ENCODE assay signal across 19 cellular contexts in genomic region chr21:42321231-42321630, GRCh38. TPM values are rescaled to one million over a fixed set of nuclear protein-coding genes. Genes with fewer than 3 reads are reported as not detected.
DNase-seq lines count a peak whose midpoint lies in the region; ATAC-seq, FAIRE-seq and TF ChIP-seq lines count a peak whose summit lies in the region.
"Had no signal": no experiment of that assay in that cellular context is flagged by ENCODE, and none has a peak within 500 bp of the region (broad histone marks: within the 10 kb centered on the region; RNA-seq: fewer than 3 reads in every experiment).

No MANE protein-coding gene starts in this region.

- H3K4me3 Mint-ChIP-seq in stimulated activated effector memory CD8-positive, alpha-beta T cell treated with anti-CD3 and anti-CD28 coated beads, Interleukin-12 subunit alpha, Interleukin-12 subunit beta, amount 100 ng/mL, for 72 hours = no peak overlapping the region
- H3K4me3 Mint-ChIP-seq in activated CD8-positive, alpha-beta T cell treated with anti-CD3 and anti-CD28 coated beads for 36 hours = no peak overlapping the region
- H3K4me3 Mint-ChIP-seq: CD14-positive monocyte; CD8-positive, alpha-beta T cell had no signal

- no peaks in the 10 kb centered on the region for H3K79me2 ChIP-seq in H1 (ENCODE audit: control insufficient read depth in 1 of 2, insufficient read depth in 2 of 2, low read length in 2 of 2)

- CTCF ChIA-PET in H1 (lab: Charles Lee; ENCODE audit: partially characterized antibody) = interaction anchor here (6.0 to 14.3 kb wide), 2 partner anchors 11 to 17 kb away, joined by 29 to 137 read pairs; no protein-coding TSS in a partner anchor
- CTCF ChIA-PET in activated CD8-positive, alpha-beta T cell treated with anti-CD3 and anti-CD28 coated beads for 36 hours (lab: Charles Lee) = interaction anchor here (1.2 kb wide), 1 partner anchor 11 kb away, joined by 4 read pairs; no protein-coding TSS in a partner anchor

- no peak overlapping the region for H3K27ac ChIP-seq in right atrium auricular region
- H3K27ac ChIP-seq in heart left ventricle = no peak overlapping the region
- H3K27ac ChIP-seq in H1 (ENCODE audit: low read depth, low read length) = no peak overlapping the region
- H3K27ac ChIP-seq: A549 had no signal

- no peak overlapping the region for H2BK20ac ChIP-seq in H1 (ENCODE audit: low read length)

- no peak overlapping the region for H3K9ac ChIP-seq in H1 (replicated peaks in 1 of 4; ENCODE audit: extremely low read depth in 1 of 4, low read depth in 3 of 4, low read length in 3 of 4)

- no peak for ATAC-seq in heart left ventricle
- ATAC-seq in stimulated activated effector memory CD8-positive, alpha-beta T cell treated with anti-CD3 and anti-CD28 coated beads, Interleukin-12 subunit alpha, Interleukin-12 subunit beta, amount 100 ng/mL, for 72 hours = no peak
- ATAC-seq in activated CD8-positive, alpha-beta T cell treated with anti-CD3 and anti-CD28 coated beads for 36 hours = no peak
- ATAC-seq: A549; CD8-positive, alpha-beta T cell; HCT116; HepG2 had no signal

- H3K4me1 ChIP-seq in right atrium auricular region (no peaks in the 10 kb centered on the region), heart left ventricle (peaks cover 0 to 10% (median 0%) of the 10 kb centered on the region in 12 donors), H1 (replicated peaks in 1 of 4; ENCODE audit: control insufficient read depth in 3 of 4, insufficient read depth in 4 of 4, low read length in 3 of 4) (peaks cover 4 to 13% (median 9%) of the 10 kb centered on the region in 4 experiments)
- H3K4me1 ChIP-seq: A549, BE2C had no signal

- H2BK15ac ChIP-seq in H1 (ENCODE audit: low read length) = no peak overlapping the region

- no peaks in the 10 kb centered on the region for H3K79me1 ChIP-seq in H1 (ENCODE audit: low read depth, low read length)

- no peak overlapping the region for H2AK5ac ChIP-seq in H1 (ENCODE audit: low read depth, low read length)

- no peak overlapping the region for H4K5ac ChIP-seq in H1 (ENCODE audit: insufficient read length, low read depth, low read length)

- peaks cover 5% of the 10 kb centered on the region for H3K27me3 Mint-ChIP-seq in activated CD8-positive, alpha-beta T cell treated with anti-CD3 and anti-CD28 coated beads for 36 hours

- no peak for FAIRE-seq in H1 (lab: Jason Lieb, UNC)
- FAIRE-seq: A549, H54, HepG2, HTR-8/SVneo had no signal

- H3K9me3 ChIP-seq in right atrium auricular region (no peaks in the 10 kb centered on the region), heart left ventricle (peaks cover 0 to 6% (median 0%) of the 10 kb centered on the region in 12 donors), H1 (ENCODE audit: insufficient read depth in 2 of 2, low read depth in 1 of 2, low read length in 1 of 2) (peaks cover 0 to 4% of the 10 kb centered on the region in 2 experiments; a peak in 1 of 4 replicates)
- H3K9me3 ChIP-seq: A549, BE2C had no signal

- POLR2A ChIA-PET in H1 (lab: Charles Lee; ENCODE audit: partially characterized antibody) = no interaction called here
- POLR2A ChIA-PET in activated CD8-positive, alpha-beta T cell treated with anti-CD3 and anti-CD28 coated beads for 36 hours (lab: Charles Lee) = no interaction called here

- intact Hi-C loops in heart left ventricle (cut with DNase I) = no loop called here
- intact Hi-C loops in activated CD8-positive, alpha-beta T cell treated with anti-CD3 and anti-CD28 coated beads for 36 hours (cut with micrococcal nuclease) = no loop called here

- H3K4ac ChIP-seq in H1 (replicated peaks; ENCODE audit: insufficient read length, low read depth, low read length) = no peak overlapping the region

- no peaks in the 10 kb centered on the region for H3K36me3 ChIP-seq in right atrium auricular region
- no peaks in the 10 kb centered on the region for H3K36me3 ChIP-seq in heart left ventricle
- H3K36me3 ChIP-seq in H1 (ENCODE audit: control insufficient read depth in 2 of 4, insufficient read depth in 4 of 4, low read length in 3 of 4) = no peaks in the 10 kb centered on the region
- H3K36me3 ChIP-seq: BE2C had no signal

- peak overlapping the region; percentile 74 for H3K27ac Mint-ChIP-seq in stimulated activated effector memory CD8-positive, alpha-beta T cell treated with anti-CD3 and anti-CD28 coated beads, Interleukin-12 subunit alpha, Interleukin-12 subunit beta, amount 100 ng/mL, for 72 hours
- H3K27ac Mint-ChIP-seq in activated CD8-positive, alpha-beta T cell treated with anti-CD3 and anti-CD28 coated beads for 36 hours = no peak overlapping the region
- H3K27ac Mint-ChIP-seq: CD8-positive, alpha-beta T cell had no signal

- H3K14ac ChIP-seq in H1 (ENCODE audit: insufficient read length) = no peak overlapping the region

- no peak overlapping the region for H2BK5ac ChIP-seq in H1 (ENCODE audit: low read depth, low read length)

- no peak for TF ChIP-seq POLR2A in heart left ventricle (IDR thresholded peaks at IDR 0.05)
- no peak for TF ChIP-seq POLR2A in H1 (IDR thresholded peaks at IDR 0.05; ENCODE audit: control extremely low read depth in 1 of 2, low read depth in 2 of 2, low read length in 2 of 2)

- no peaks in the 10 kb centered on the region for H3K23me2 ChIP-seq in H1 (ENCODE audit: low read depth, low read length)

- peaks cover 12% of the 10 kb centered on the region for H3K4me1 Mint-ChIP-seq in stimulated activated effector memory CD8-positive, alpha-beta T cell treated with anti-CD3 and anti-CD28 coated beads, Interleukin-12 subunit alpha, Interleukin-12 subunit beta, amount 100 ng/mL, for 72 hours
- peaks cover 5% of the 10 kb centered on the region for H3K4me1 Mint-ChIP-seq in activated CD8-positive, alpha-beta T cell treated with anti-CD3 and anti-CD28 coated beads for 36 hours (ENCODE audit: low read depth)

- no peak overlapping the region for H2BK120ac ChIP-seq in H1 (replicated peaks; ENCODE audit: low read depth, low read length)

- DNase-seq in right atrium auricular region (ENCODE audit: low spot score) = peak; percentile 32
- DNase-seq in heart left ventricle = no peak
- no peak for DNase-seq in H1 (ENCODE audit: low read depth in 1 of 2, low spot score in 2 of 2)
- DNase-seq in stimulated activated effector memory CD8-positive, alpha-beta T cell treated with anti-CD3 and anti-CD28 coated beads, Interleukin-12 subunit alpha, Interleukin-12 subunit beta, amount 100 ng/mL, for 72 hours (ENCODE audit: low spot score in 2 of 2) = no peak
- DNase-seq in cortex of kidney (lab: John Stamatoyannopoulos, UW) = no peak
- DNase-seq in activated CD8-positive, alpha-beta T cell treated with anti-CD3 and anti-CD28 coated beads for 36 hours = no peak
- DNase-seq in activated CD4-positive, CD25-positive, alpha-beta regulatory T cell treated with anti-CD3 and anti-CD28 coated beads, Interleukin-2, amount 50 U/mL, for 72 hours = no peak
- DNase-seq: BE2C; CD8-positive, alpha-beta T cell; COR-L47; DND-41; GDM1 had no signal

- H3K27me3 ChIP-seq in right atrium auricular region (no peaks in the 10 kb centered on the region), heart left ventricle (peaks cover 0 to 8% (median 0%) of the 10 kb centered on the region in 9 donors), H1 (replicated peaks in 1 of 4; ENCODE audit: control insufficient read depth in 3 of 4, extremely low read depth in 1 of 4, insufficient read depth in 3 of 4, low read length in 3 of 4) (no peaks in the 10 kb centered on the region)

- H2AFZ ChIP-seq in H1 (ENCODE audit: low read length) = no peak overlapping the region

- no peak overlapping the region for H3K56ac ChIP-seq in H1 (replicated peaks; ENCODE audit: insufficient read length, low read depth, low read length)

- no peaks in the 10 kb centered on the region for H3K36me3 Mint-ChIP-seq in stimulated activated effector memory CD8-positive, alpha-beta T cell treated with anti-CD3 and anti-CD28 coated beads, Interleukin-12 subunit alpha, Interleukin-12 subunit beta, amount 100 ng/mL, for 72 hours
- no peaks in the 10 kb centered on the region for H3K36me3 Mint-ChIP-seq in activated CD8-positive, alpha-beta T cell treated with anti-CD3 and anti-CD28 coated beads for 36 hours (ENCODE audit: low read depth)
- H3K36me3 Mint-ChIP-seq: CD14-positive monocyte; CD8-positive, alpha-beta T cell had no signal

- no peak for TF ChIP-seq RAD21 in H1 (IDR thresholded peaks at IDR 0.05 in 1 of 2, conservative IDR thresholded peaks at IDR 0.05 in 1 of 2; ENCODE audit: low read depth in 2 of 2, low read length in 2 of 2)

- H3K4me3 ChIP-seq in right atrium auricular region = no peak overlapping the region
- H3K4me3 ChIP-seq in heart left ventricle = no peak overlapping the region
- H3K4me3 ChIP-seq in H1 (ENCODE audit: extremely low read depth in 1 of 4, insufficient read depth in 2 of 4, low read depth in 3 of 4, low read length in 4 of 4) = no peak overlapping the region
- H3K4me3 ChIP-seq: A549 had no signal

- no peak overlapping the region for H4K91ac ChIP-seq in H1 (replicated peaks; ENCODE audit: insufficient read length, low read length)

- 86 to 90% (median 88%) methylated on average over 10 of the region's 10 CpGs for WGBS in heart left ventricle, 4 donors
- 93% methylated on average over 10 of the region's 10 CpGs; no CpG with 5 or more reads in 1 of the 2 experiments for WGBS in H1 (ENCODE audit: extremely low coverage in 1 of 2, insufficient coverage in 1 of 2, insufficient read length in 1 of 2, insufficient replicate concordance in 2 of 2, low coverage in 1 of 2, low lambda C conversion rate in 2 of 2, missing lambda C conversion rate in 1 of 2), 2 experiments

- no peak for TF ChIP-seq EP300 in H1 (IDR thresholded peaks at IDR 0.05; ENCODE audit: borderline replicate concordance in 1 of 2, low read depth in 2 of 2, low read length in 2 of 2)

- H3K4me2 ChIP-seq in H1 (ENCODE audit: insufficient read depth in 1 of 2, low read depth in 2 of 2, low read length in 2 of 2) = no peak overlapping the region
- H3K4me2 ChIP-seq: A549 had no signal

- TF ChIP-seq CTCF in right atrium auricular region (IDR thresholded peaks at IDR 0.05) (no peak), heart left ventricle (IDR thresholded peaks at IDR 0.05) (no peak), H1 (IDR thresholded peaks at IDR 0.05; ENCODE audit: control extremely low read depth in 1 of 3, insufficient read depth in 1 of 3, low read depth in 1 of 3, low read length in 3 of 3) (no peak)
- TF ChIP-seq CTCF in activated CD8-positive, alpha-beta T cell treated with anti-CD3 and anti-CD28 coated beads for 36 hours (IDR thresholded peaks at IDR 0.05) = no peak

- H3K9me3 Mint-ChIP-seq in stimulated activated effector memory CD8-positive, alpha-beta T cell treated with anti-CD3 and anti-CD28 coated beads, Interleukin-12 subunit alpha, Interleukin-12 subunit beta, amount 100 ng/mL, for 72 hours = no peaks in the 10 kb centered on the region
- H3K9me3 Mint-ChIP-seq in activated CD8-positive, alpha-beta T cell treated with anti-CD3 and anti-CD28 coated beads for 36 hours = no peaks in the 10 kb centered on the region
- H3K9me3 Mint-ChIP-seq: CD8-positive, alpha-beta T cell had no signal

- H3K18ac ChIP-seq in H1 (ENCODE audit: extremely low read depth, low read length) = no peak overlapping the region

- no peaks in the 10 kb centered on the region for H4K20me1 ChIP-seq in H1 (replicated peaks in 1 of 2; ENCODE audit: control insufficient read depth in 1 of 2, insufficient read depth in 2 of 2, low read length in 2 of 2)

- no peak overlapping the region for H3K23ac ChIP-seq in H1 (ENCODE audit: insufficient read length)

- no peak overlapping the region for H2BK12ac ChIP-seq in H1 (ENCODE audit: low read depth, low read length)

- H4K8ac ChIP-seq in H1 (ENCODE audit: extremely low read depth, insufficient read depth, low read length) = peak overlapping the region; percentile 9; the same call in 1 of the 2 replicates

RNA-seq across cellular contexts. Expression of gene TFF3, which starts 6.0 kb away (rescaled TPM):
- total RNA-seq in right atrium auricular region (1 to 10 TPM; 5.0 TPM), heart left ventricle (10 to 100 TPM in 1 of 9 donors, 1 to 10 TPM in 6, under 1 TPM in 2; 0.75 to 10.8 (median 2.8) TPM)
- polyA plus RNA-seq in heart left ventricle (1 to 10 TPM; 3.0 to 3.5 TPM), H1 (2011; rRNA removed) (4.1 and 6.7 TPM in 2 replicates)
- 1.7 TPM in 1 of 2 replicates, not detected in the other for total RNA-seq in H1 (2021; fragmentation: NEBNext Ultra II Directional; extraction: Animal tissue kit (Norgen Biotek cat#: 25700))
- polyA plus RNA-seq in H1 (2011; cell fraction: cytosol; rRNA removed) = 2.8 TPM
- polyA plus RNA-seq in H1 (2011; cell fraction: nucleus; rRNA removed) = 2.2 TPM
- 1.2 to 4.3 TPM (median 2.0 TPM) in 4 replicates for polyA plus RNA-seq in H1 (2012, experiment 1 of 2)
- 8.3 TPM for polyA plus RNA-seq in H1 (2012, experiment 2 of 2)
- 2.6 TPM for polyA plus RNA-seq in H1 (2013, experiment 1 of 2)
- 2.0 TPM for polyA plus RNA-seq in H1 (2013, experiment 2 of 2)
- 0.41 TPM in 1 of 2 replicates, not detected in the other for polyA minus RNA-seq in H1 (2011; rRNA and poly(A)+ RNA removed)
- not detected for polyA minus RNA-seq in H1 (2011; cell fraction: cytosol; rRNA and poly(A)+ RNA removed)
- polyA minus RNA-seq in H1 (2011; cell fraction: nucleus; rRNA and poly(A)+ RNA removed) = not detected
- total RNA-seq in activated CD8-positive, alpha-beta T cell treated with anti-CD3 and anti-CD28 coated beads for 36 hours = not detected
- total RNA-seq: CD8-positive, alpha-beta T cell had no signal
- polyA plus RNA-seq: AG04450, CD14-positive monocyte had no signal

RNA-seq across cellular contexts. Expression of gene TFF2, which starts 29.6 kb away (rescaled TPM):
- total RNA-seq in right atrium auricular region = not detected
- not detected for total RNA-seq in heart left ventricle
- not detected for polyA plus RNA-seq in heart left ventricle
- not detected in 2 replicates for total RNA-seq in H1 (2021; fragmentation: NEBNext Ultra II Directional; extraction: Animal tissue kit (Norgen Biotek cat#: 25700))
- not detected in 2 replicates for polyA plus RNA-seq in H1 (2011; rRNA removed)
- not detected for polyA plus RNA-seq in H1 (2011; cell fraction: cytosol; rRNA removed)
- not detected for polyA plus RNA-seq in H1 (2011; cell fraction: nucleus; rRNA removed)
- not detected in 4 replicates for polyA plus RNA-seq in H1 (2012, experiment 1 of 2)
- polyA plus RNA-seq in H1 (2012, experiment 2 of 2) = not detected
- polyA plus RNA-seq in H1 (2013, experiment 1 of 2) = not detected
- polyA plus RNA-seq in H1 (2013, experiment 2 of 2) = not detected
- not detected in 2 replicates for polyA minus RNA-seq in H1 (2011; rRNA and poly(A)+ RNA removed)
- polyA minus RNA-seq in H1 (2011; cell fraction: cytosol; rRNA and poly(A)+ RNA removed) = not detected
- polyA minus RNA-seq in H1 (2011; cell fraction: nucleus; rRNA and poly(A)+ RNA removed) = not detected
- total RNA-seq in activated CD8-positive, alpha-beta T cell treated with anti-CD3 and anti-CD28 coated beads for 36 hours = not detected
- total RNA-seq: CD8-positive, alpha-beta T cell; HepG2 had no signal
- polyA plus RNA-seq: A549, AG04450, CD14-positive monocyte had no signal

RNA-seq across cellular contexts. Expression of gene TFF1, which starts 45.1 kb away (rescaled TPM):
- total RNA-seq in right atrium auricular region (not detected), heart left ventricle (not detected)
- polyA plus RNA-seq in heart left ventricle (not detected), H1 (2011; rRNA removed) (not detected in 2 replicates)
- not detected in 2 replicates for total RNA-seq in H1 (2021; fragmentation: NEBNext Ultra II Directional; extraction: Animal tissue kit (Norgen Biotek cat#: 25700))
- not detected for polyA plus RNA-seq in H1 (2011; cell fraction: cytosol; rRNA removed)
- polyA plus RNA-seq in H1 (2011; cell fraction: nucleus; rRNA removed) = not detected
- not detected in 4 replicates for polyA plus RNA-seq in H1 (2012, experiment 1 of 2)
- polyA plus RNA-seq in H1 (2012, experiment 2 of 2) = not detected
- not detected for polyA plus RNA-seq in H1 (2013, experiment 1 of 2)
- polyA plus RNA-seq in H1 (2013, experiment 2 of 2) = not detected
- polyA minus RNA-seq in H1 (2011; rRNA and poly(A)+ RNA removed) = not detected in 2 replicates
- polyA minus RNA-seq in H1 (2011; cell fraction: cytosol; rRNA and poly(A)+ RNA removed) = not detected
- not detected for polyA minus RNA-seq in H1 (2011; cell fraction: nucleus; rRNA and poly(A)+ RNA removed)
- total RNA-seq in activated CD8-positive, alpha-beta T cell treated with anti-CD3 and anti-CD28 coated beads for 36 hours = 1 to 10 TPM in 1 of 2 experiments, not detected in 1; 1.1 TPM
- total RNA-seq: CD8-positive, alpha-beta T cell had no signal
- polyA plus RNA-seq: AG04450, CD14-positive monocyte had no signal
